Comparison of ENCODE assay signal across 7 cellular contexts in genomic region chr16:4117250-4117578, GRCh38. TPM values are rescaled to one million over a fixed set of nuclear protein-coding genes. Genes with fewer than 3 reads are reported as not detected.
DNase-seq lines count a peak whose midpoint lies in the region; ATAC-seq and TF ChIP-seq lines count a peak whose summit lies in the region.

No MANE protein-coding gene starts in this region.

- H3K4me1 Mint-ChIP-seq in activated CD8-positive, alpha-beta T cell treated with anti-CD3 and anti-CD28 coated beads for 36 hours (ENCODE audit: low read depth) = peaks cover 33% of the 10 kb centered on the region
- H3K4me1 Mint-ChIP-seq in stimulated activated naive B cell treated with anti-CD40 and anti-IgM and Interleukin-4, amounts not matched to agents 10 μg/mL and 1 μg/mL and 100 μg/mL, for 72 hours = peaks cover 21 to 36% of the 10 kb centered on the region in 2 donors

- H3K9ac ChIP-seq in HUES6 (ENCODE audit: low read length) (no peak overlapping the region), iPS-20b (ENCODE audit: low read depth, low read length) (peak overlapping the region; percentile 74; the same call in 1 of the 2 replicates)

- CTCF ChIA-PET in activated CD8-positive, alpha-beta T cell treated with anti-CD3 and anti-CD28 coated beads for 36 hours (lab: Charles Lee) = no interaction called here

- TF ChIP-seq CTCF in activated CD8-positive, alpha-beta T cell treated with anti-CD3 and anti-CD28 coated beads for 36 hours (IDR thresholded peaks at IDR 0.05) = no peak
- no peak for TF ChIP-seq CTCF in GM13977 (IDR thresholded peaks at IDR 0.05; ENCODE audit: extremely low read depth, insufficient read depth, missing control alignments)

- intact Hi-C loops in activated CD8-positive, alpha-beta T cell treated with anti-CD3 and anti-CD28 coated beads for 36 hours (cut with micrococcal nuclease) = no loop called here

- in situ Hi-C loops in GM13977 (cut with MboI; ENCODE audit: low pct_unique_long_range_greater_than_20kb, low sequenced_read_pairs, unreplicated experiment) = no loop called here

- ATAC-seq in activated CD8-positive, alpha-beta T cell treated with anti-CD3 and anti-CD28 coated beads for 36 hours = no peak
- no peak for ATAC-seq in stimulated activated naive B cell treated with anti-CD40 and anti-IgM and Interleukin-4, amounts not matched to agents 10 μg/mL and 1 μg/mL and 100 μg/mL, for 72 hours (replicated peaks)

- H3K36me3 Mint-ChIP-seq in activated CD8-positive, alpha-beta T cell treated with anti-CD3 and anti-CD28 coated beads for 36 hours (ENCODE audit: low read depth) = peaks cover 9% of the 10 kb centered on the region
- H3K36me3 Mint-ChIP-seq in stimulated activated naive B cell treated with anti-CD40 and anti-IgM and Interleukin-4, amounts not matched to agents 10 μg/mL and 1 μg/mL and 100 μg/mL, for 72 hours = peaks cover 0 to 3% of the 10 kb centered on the region in 2 donors

- DNase-seq in activated CD8-positive, alpha-beta T cell treated with anti-CD3 and anti-CD28 coated beads for 36 hours = no peak
- no peak for DNase-seq in stimulated activated naive B cell treated with anti-CD40 and anti-IgM and Interleukin-4, amounts not matched to agents 10 μg/mL and 1 μg/mL and 100 μg/mL, for 72 hours
- no peak for DNase-seq in effector CD4-positive, alpha-beta T cell
- DNase-seq in HPDE6-E6E7 (ENCODE audit: extremely low spot score) = no peak
- no peak for DNase-seq in GM13977 (ENCODE audit: low spot score)

- H3K27me3 ChIP-seq in HUES6 (ENCODE audit: control insufficient read depth, insufficient read depth, low read length) = peaks cover 52% of the 10 kb centered on the region
- H3K27me3 ChIP-seq in iPS-20b (ENCODE audit: insufficient read depth, low read length) = peaks cover 47% of the 10 kb centered on the region

- peak overlapping the region; percentile 74 for H3K4me3 Mint-ChIP-seq in activated CD8-positive, alpha-beta T cell treated with anti-CD3 and anti-CD28 coated beads for 36 hours
- peak overlapping the region; percentile 83 to 91 for H3K4me3 Mint-ChIP-seq in stimulated activated naive B cell treated with anti-CD40 and anti-IgM and Interleukin-4, amounts not matched to agents 10 μg/mL and 1 μg/mL and 100 μg/mL, for 72 hours

- no peaks in the 10 kb centered on the region for H3K9me3 Mint-ChIP-seq in activated CD8-positive, alpha-beta T cell treated with anti-CD3 and anti-CD28 coated beads for 36 hours
- no peaks in the 10 kb centered on the region for H3K9me3 Mint-ChIP-seq in stimulated activated naive B cell treated with anti-CD40 and anti-IgM and Interleukin-4, amounts not matched to agents 10 μg/mL and 1 μg/mL and 100 μg/mL, for 72 hours

- H3K27me3 Mint-ChIP-seq in activated CD8-positive, alpha-beta T cell treated with anti-CD3 and anti-CD28 coated beads for 36 hours = peaks cover 7% of the 10 kb centered on the region
- peaks cover 18 to 22% of the 10 kb centered on the region in 2 donors for H3K27me3 Mint-ChIP-seq in stimulated activated naive B cell treated with anti-CD40 and anti-IgM and Interleukin-4, amounts not matched to agents 10 μg/mL and 1 μg/mL and 100 μg/mL, for 72 hours

- H3K4me3 ChIP-seq in HUES6 (ENCODE audit: low read depth, low read length) = peak overlapping the region; percentile 64; the same call in 1 of the 2 replicates
- peak overlapping the region; percentile 73 for H3K4me3 ChIP-seq in iPS-20b (ENCODE audit: low read length)

- peaks cover 21% of the 10 kb centered on the region for H3K4me1 ChIP-seq in HUES6 (ENCODE audit: control insufficient read depth, insufficient read depth, low read length)
- no peaks in the 10 kb centered on the region for H3K4me1 ChIP-seq in iPS-20b (ENCODE audit: insufficient read depth, low read length)

- H3K9me3 ChIP-seq in HUES6 (ENCODE audit: control insufficient read depth, insufficient read depth, low read depth, low read length) = no peaks in the 10 kb centered on the region
- no peaks in the 10 kb centered on the region for H3K9me3 ChIP-seq in iPS-20b (ENCODE audit: insufficient read depth, low read depth, low read length)

- POLR2A ChIA-PET in activated CD8-positive, alpha-beta T cell treated with anti-CD3 and anti-CD28 coated beads for 36 hours (lab: Charles Lee) = interaction anchor here (1.4 kb wide), 1 partner anchor 136 kb away, joined by 3 read pairs; no protein-coding TSS in a partner anchor

- H3K27ac Mint-ChIP-seq in activated CD8-positive, alpha-beta T cell treated with anti-CD3 and anti-CD28 coated beads for 36 hours = no peak overlapping the region
- peak overlapping the region; percentile 53 for H3K27ac Mint-ChIP-seq in stimulated activated naive B cell treated with anti-CD40 and anti-IgM and Interleukin-4, amounts not matched to agents 10 μg/mL and 1 μg/mL and 100 μg/mL, for 72 hours

- H3K36me3 ChIP-seq in HUES6 (ENCODE audit: control insufficient read depth, insufficient read depth, low read length) (no peaks in the 10 kb centered on the region), iPS-20b (ENCODE audit: insufficient read depth, low read depth, low read length) (no peaks in the 10 kb centered on the region)

- no peak overlapping the region for H3K27ac ChIP-seq in HUES6 (ENCODE audit: low read depth, low read length)
- no peak overlapping the region for H3K27ac ChIP-seq in iPS-20b (ENCODE audit: low read length)

RNA-seq across cellular contexts. Expression of gene ADCY9, which starts 1.0 kb away (rescaled TPM):
- 1 to 10 TPM; 4.1 to 4.8 TPM for total RNA-seq in activated CD8-positive, alpha-beta T cell treated with anti-CD3 and anti-CD28 coated beads for 36 hours
